ENCODE assay signal across 8 cellular contexts in the genomic region with DNA sequence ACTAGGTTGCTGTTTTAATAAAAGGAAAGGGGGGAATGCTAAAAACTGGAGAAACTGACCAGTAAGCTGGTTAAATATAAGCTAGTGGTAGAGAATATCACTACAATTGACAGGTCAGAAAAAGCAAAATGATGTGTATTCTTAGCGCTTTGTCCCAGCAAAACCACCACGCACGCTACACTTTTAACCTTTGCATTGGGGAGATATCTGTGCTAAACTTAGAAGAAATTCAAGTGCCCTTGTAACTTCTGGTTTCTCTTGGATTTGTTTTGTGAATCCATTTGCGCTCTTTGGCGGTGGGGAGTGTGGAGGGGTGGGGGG. TPM values are rescaled to one million over a fixed set of nuclear protein-coding genes. Genes with fewer than 3 reads are reported as not detected.
DNase-seq lines count a peak whose midpoint lies in the region; ATAC-seq and TF ChIP-seq lines count a peak whose summit lies in the region.

No MANE protein-coding gene starts in this region.

- H3K36me3 ChIP-seq in liver (ENCODE audit: control insufficient read depth in 4 of 4, insufficient read depth in 3 of 4, low read depth in 1 of 4, low read length in 3 of 4) (no peaks in the 10 kb centered on the region), thyroid gland (no peaks in the 10 kb centered on the region)

- H3K4me1 Mint-ChIP-seq in activated T-cell treated with anti-CD3 and anti-CD28 coated beads, Interleukin-2, amount 50 U/mL, for 24 hours (ENCODE audit: low read depth), result peaks cover 70% of the 10 kb centered on the region
- peaks cover 58% of the 10 kb centered on the region for H3K4me1 Mint-ChIP-seq in activated naive CD8-positive, alpha-beta T cell treated with anti-CD3 and anti-CD28 coated beads, Interleukin-2, amount 50 U/mL, for 24 hours

- intact Hi-C loops in thyroid gland (cut with DNase I), result loop anchor here (10.0 kb wide), 2 partner anchors 221 to 311 kb away; partner anchors contain the start of genes CENPN, CMC2 and GCSH

- no peaks in the 10 kb centered on the region for H3K27me3 ChIP-seq in liver (ENCODE audit: control insufficient read depth in 4 of 4, insufficient read depth in 4 of 4, low read length in 3 of 4)
- H3K27me3 ChIP-seq in thyroid gland, result no peaks in the 10 kb centered on the region

- peak overlapping the region in 1 of 2 donors; percentile 71 for H3K9ac ChIP-seq in liver (ENCODE audit: low read depth in 1 of 2, low read length in 2 of 2)

- no peaks in the 10 kb centered on the region for H3K9me3 ChIP-seq in liver (ENCODE audit: control insufficient read depth in 4 of 4, low read length in 3 of 4)
- H3K9me3 ChIP-seq in thyroid gland, result no peaks in the 10 kb centered on the region

- peaks cover 2 to 19% (median 17%) of the 10 kb centered on the region in 4 donors for H3K4me1 ChIP-seq in liver (ENCODE audit: control insufficient read depth in 4 of 4, insufficient read depth in 4 of 4, low read length in 3 of 4)
- H3K4me1 ChIP-seq in thyroid gland, result peaks cover 15 to 24% of the 10 kb centered on the region in 2 donors

- ATAC-seq in activated naive CD8-positive, alpha-beta T cell treated with anti-CD3 and anti-CD28 coated beads, Interleukin-2, amount 50 U/mL, for 24 hours, result no peak
- ATAC-seq in GM21576 (IDR thresholded peaks at IDR 0.05; ENCODE audit: unreplicated experiment) (no peak), GM18520 (IDR thresholded peaks at IDR 0.05; ENCODE audit: unreplicated experiment) (no peak)

- peaks cover 6% of the 10 kb centered on the region for H3K36me3 Mint-ChIP-seq in activated T-cell treated with anti-CD3 and anti-CD28 coated beads, Interleukin-2, amount 50 U/mL, for 24 hours (ENCODE audit: low read depth)
- peaks cover 1% of the 10 kb centered on the region for H3K36me3 Mint-ChIP-seq in activated naive CD8-positive, alpha-beta T cell treated with anti-CD3 and anti-CD28 coated beads, Interleukin-2, amount 50 U/mL, for 24 hours (ENCODE audit: low read depth)

- peak overlapping the region; percentile 87 for H3K4me3 Mint-ChIP-seq in activated T-cell treated with anti-CD3 and anti-CD28 coated beads, Interleukin-2, amount 50 U/mL, for 24 hours
- H3K4me3 Mint-ChIP-seq in activated naive CD8-positive, alpha-beta T cell treated with anti-CD3 and anti-CD28 coated beads, Interleukin-2, amount 50 U/mL, for 24 hours, result peak overlapping the region; percentile 85

- H3K4me3 ChIP-seq in liver (ENCODE audit: low read depth in 1 of 3, low read length in 3 of 3) (peak overlapping the region in 2 of 3 donors; percentile 74 to 95), thyroid gland (replicated peaks in 1 of 3) (peak overlapping the region in 1 of 3 donors; percentile 78)

- no peak for TF ChIP-seq POLR2A in thyroid gland (IDR thresholded peaks at IDR 0.05)

- no peak for TF ChIP-seq RAD21 in liver (IDR thresholded peaks at IDR 0.05)

- DNase-seq in activated T-cell treated with anti-CD3 and anti-CD28 coated beads, Interleukin-2, amount 50 U/mL, for 24 hours, result no peak
- DNase-seq in activated T-cell treated with anti-CD3 and anti-CD28 coated beads for 4 hours (no peak), thyroid gland (no peak), COLO829 (ENCODE audit: low spot score) (no peak)
- no peak for DNase-seq in activated naive CD8-positive, alpha-beta T cell treated with anti-CD3 and anti-CD28 coated beads, Interleukin-2, amount 50 U/mL, for 24 hours

- H3K27ac ChIP-seq in liver (ENCODE audit: low read depth in 1 of 2, low read length in 2 of 2), result no peak overlapping the region
- H3K27ac ChIP-seq in thyroid gland, result peak overlapping the region in 2 of 3 donors; percentile 89 to 91

- WGBS in liver, result 68% methylated on average over 5 of the region's 5 CpGs
- WGBS in thyroid gland, 2 donors, result 71 to 72% methylated on average over 5 of the region's 5 CpGs

- no peaks in the 10 kb centered on the region for H3K9me3 Mint-ChIP-seq in activated T-cell treated with anti-CD3 and anti-CD28 coated beads, Interleukin-2, amount 50 U/mL, for 24 hours
- H3K9me3 Mint-ChIP-seq in activated naive CD8-positive, alpha-beta T cell treated with anti-CD3 and anti-CD28 coated beads, Interleukin-2, amount 50 U/mL, for 24 hours, result no peaks in the 10 kb centered on the region

- no peak overlapping the region for H3K27ac Mint-ChIP-seq in activated T-cell treated with anti-CD3 and anti-CD28 coated beads, Interleukin-2, amount 50 U/mL, for 24 hours
- H3K27ac Mint-ChIP-seq in activated naive CD8-positive, alpha-beta T cell treated with anti-CD3 and anti-CD28 coated beads, Interleukin-2, amount 50 U/mL, for 24 hours, result peak overlapping the region; percentile 52

- no peaks in the 10 kb centered on the region for H3K27me3 Mint-ChIP-seq in activated T-cell treated with anti-CD3 and anti-CD28 coated beads, Interleukin-2, amount 50 U/mL, for 24 hours
- H3K27me3 Mint-ChIP-seq in activated naive CD8-positive, alpha-beta T cell treated with anti-CD3 and anti-CD28 coated beads, Interleukin-2, amount 50 U/mL, for 24 hours, result no peaks in the 10 kb centered on the region

- TF ChIP-seq CTCF in liver (IDR thresholded peaks at IDR 0.05; ENCODE audit: low read depth, low read length, missing input control) (no peak), thyroid gland (IDR thresholded peaks at IDR 0.05) (no peak)

TF ChIP-seq in liver, 16 proteins besides CTCF, POLR2A, EP300 and RAD21:
- TF ChIP-seq RXRA (IDR thresholded peaks at IDR 0.05) (no peak), FOXA2 (IDR thresholded peaks at IDR 0.05) (no peak)

RNA-seq across cellular contexts. Expression of gene GAN, which starts 1.4 kb away (rescaled TPM):
- total RNA-seq in liver, result 1 to 10 TPM; 2.3 to 5.5 TPM
- polyA plus RNA-seq in liver, result under 1 TPM; 0.33 to 0.61 TPM
- total RNA-seq in thyroid gland, result 10 to 100 TPM in 1 of 4 donors, 1 to 10 TPM in 3; 8.7 to 12.8 (median 9.5) TPM

Comparison
In these comparisons a context has a peak if more than half of its experiments do, and no peak if none do; other contexts are left out.
1. H3K27ac ChIP-seq: peak in thyroid gland (2 of 3); none in liver (0 of 2).